In the genomic region with DNA sequence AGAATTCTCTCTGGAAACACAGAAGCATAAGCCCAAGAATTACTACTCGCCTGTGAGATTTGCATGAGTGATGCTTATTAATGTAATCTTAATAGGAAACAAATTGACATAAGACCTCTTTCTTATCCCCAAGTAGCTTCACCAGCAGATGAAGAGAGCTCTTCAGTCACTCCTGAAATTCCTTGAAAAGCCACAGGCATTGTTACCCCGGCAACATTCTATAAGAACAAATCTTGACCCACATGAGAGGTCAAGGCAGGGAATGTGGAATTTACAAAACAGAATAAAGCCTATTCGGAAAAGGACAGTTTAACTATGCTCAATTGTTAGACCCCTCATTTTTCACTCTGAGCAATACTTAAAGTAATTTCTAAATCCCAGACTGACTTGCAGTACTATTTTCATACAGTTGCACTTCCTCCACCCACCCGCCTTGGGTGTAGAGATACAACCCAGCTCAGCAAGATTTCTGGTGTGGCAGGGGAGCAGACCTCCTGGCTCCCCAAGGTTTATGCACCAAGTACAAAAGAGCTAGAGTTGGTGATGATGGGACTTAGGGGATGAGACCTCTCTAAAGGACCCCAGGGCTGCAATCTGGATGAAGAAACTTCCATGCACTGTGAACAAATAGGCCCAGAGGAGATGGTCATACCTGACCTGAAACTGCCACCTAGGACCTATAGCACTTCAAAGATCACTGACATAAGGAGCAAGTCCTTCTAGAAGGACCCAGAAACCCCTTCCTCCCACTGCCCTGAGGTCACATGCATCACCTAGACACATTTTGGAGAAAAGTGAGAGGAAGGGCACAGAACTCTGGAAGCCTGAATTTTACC, we compare ENCODE assay signal across 10 cellular contexts.
DNase-seq lines count a peak whose midpoint lies in the region; ATAC-seq and TF ChIP-seq lines count a peak whose summit lies in the region.
"Had no signal": no experiment of that assay in that cellular context is flagged by ENCODE, and none has a peak within 500 bp of the region (broad histone marks: within the 10 kb centered on the region; RNA-seq: fewer than 3 reads in every experiment).

No MANE protein-coding gene starts in this region.

- no peak overlapping the region for H3K4me2 ChIP-seq in mammary epithelial cell (ENCODE audit: insufficient read depth, low read depth, low read length)

- TF ChIP-seq CTCF in mammary epithelial cell (conservative IDR thresholded peaks at IDR 0.05 in 1 of 2, IDR thresholded peaks at IDR 0.05 in 1 of 2; ENCODE audit: extremely low read depth in 1 of 2, insufficient read depth in 1 of 2, low read depth in 1 of 2, low read length in 2 of 2) (no peak), heart right ventricle (IDR thresholded peaks at IDR 0.05) (no peak)

- no peaks in the 10 kb centered on the region for H3K9me3 Mint-ChIP-seq in memory B cell

- no peaks in the 10 kb centered on the region for H3K36me3 Mint-ChIP-seq in memory B cell

- no peak overlapping the region for H3K27ac ChIP-seq in mammary epithelial cell (ENCODE audit: insufficient read depth, low read depth, low read length)
- H3K27ac ChIP-seq in heart right ventricle: no peak overlapping the region

- in situ Hi-C loops in HAP-1 (cut with MboI; ENCODE audit: low sequenced_read_pairs): no loop called here
- in situ Hi-C loops in mammary epithelial cell (cut with MboI; ENCODE audit: low sequenced_read_pairs in 2 of 2): no loop called here

- WGBS in mammary epithelial cell (ENCODE audit: low coverage, missing lambda C conversion rate): 85% methylated on average over 4 of the region's 4 CpGs
- 89 to 93% methylated on average over 4 of the region's 4 CpGs for WGBS in heart right ventricle, 2 donors

- H3K4me1 Mint-ChIP-seq in memory B cell: peaks cover 4% of the 10 kb centered on the region

- CTCF ChIA-PET in mammary epithelial cell (lab: Charles Lee; ENCODE audit: low non-redundant PET): no interaction called here

- no peaks in the 10 kb centered on the region for H3K79me2 ChIP-seq in mammary epithelial cell (ENCODE audit: insufficient read depth, low read length)

- intact Hi-C loops in mammary epithelial cell (cut with micrococcal nuclease) (no loop called here), heart right ventricle (cut with DNase I) (no loop called here), left ventricle myocardium superior (cut with micrococcal nuclease) (no loop called here)

- H3K4me3 Mint-ChIP-seq in memory B cell: no peak overlapping the region
- H3K4me3 Mint-ChIP-seq: WTC11 had no signal

- H4K20me1 ChIP-seq in mammary epithelial cell (ENCODE audit: insufficient read depth, low read length): no peaks in the 10 kb centered on the region

- no peaks in the 10 kb centered on the region for H3K27me3 Mint-ChIP-seq in memory B cell

- no peak overlapping the region for H3K4me3 ChIP-seq in HAP-1
- H3K4me3 ChIP-seq in mammary epithelial cell (replicated peaks in 1 of 3; ENCODE audit: insufficient read depth in 1 of 3, low read depth in 2 of 3, low read length in 3 of 3): no peak overlapping the region
- H3K4me3 ChIP-seq in heart right ventricle: no peak overlapping the region

- peak; percentile 50 to 83 for DNase-seq in HAP-1 (ENCODE audit: low spot score in 2 of 2)
- DNase-seq in memory B cell (ENCODE audit: low spot score in 2 of 2): no peak
- DNase-seq in mammary epithelial cell: no peak
- no peak for DNase-seq in heart right ventricle
- no peak for DNase-seq in central memory CD4-positive, alpha-beta T cell
- no peak for DNase-seq in left ventricle myocardium superior
- DNase-seq: NCI-H510A treated with DMSO at 0.1 percent for 48 hours had no signal

- ATAC-seq in GM18861 (IDR thresholded peaks at IDR 0.05; ENCODE audit: unreplicated experiment) (peak; percentile 86), HG03521 (IDR thresholded peaks at IDR 0.05; ENCODE audit: unreplicated experiment) (peak; percentile 86), memory B cell (ENCODE audit: low read depth) (peak; percentile 45), heart right ventricle (no peak), left ventricle myocardium superior (no peak)
- ATAC-seq: WTC11 had no signal

- H3K36me3 ChIP-seq in HAP-1 (replicated peaks): no peaks in the 10 kb centered on the region
- no peaks in the 10 kb centered on the region for H3K36me3 ChIP-seq in mammary epithelial cell (ENCODE audit: insufficient read depth, low read length)
- H3K36me3 ChIP-seq in heart right ventricle: no peaks in the 10 kb centered on the region

- no peak overlapping the region for H2AFZ ChIP-seq in mammary epithelial cell (ENCODE audit: low read depth, low read length)

- no peak overlapping the region for H3K9ac ChIP-seq in mammary epithelial cell (ENCODE audit: insufficient read depth, low read length)

- no peak overlapping the region for H3K27ac Mint-ChIP-seq in memory B cell
- H3K27ac Mint-ChIP-seq: WTC11 had no signal

- H3K4me1 ChIP-seq in HAP-1: peaks cover 11% of the 10 kb centered on the region
- H3K4me1 ChIP-seq in mammary epithelial cell (ENCODE audit: insufficient read depth, low read length): no peaks in the 10 kb centered on the region
- H3K4me1 ChIP-seq in heart right ventricle: no peaks in the 10 kb centered on the region

- H3K9me3 ChIP-seq in HAP-1 (no peaks in the 10 kb centered on the region), mammary epithelial cell (replicated peaks; ENCODE audit: insufficient read depth, low read length) (no peaks in the 10 kb centered on the region), heart right ventricle (no peaks in the 10 kb centered on the region)

- BruUV-seq in mammary epithelial cell (replicated peaks; lab: Mats Ljungman, UMichigan): no TSS peak

- H3K27me3 ChIP-seq in HAP-1 (ENCODE audit: low read depth) (no peaks in the 10 kb centered on the region), mammary epithelial cell (ENCODE audit: insufficient read depth, low read length) (no peaks in the 10 kb centered on the region), heart right ventricle (no peaks in the 10 kb centered on the region)

- dilution Hi-C loops in mammary epithelial cell (cut with HindIII; ENCODE audit: low sequenced_read_pairs): no loop called here

Comparison
In these comparisons a context has a peak if more than half of its experiments do, and no peak if none do; other contexts are left out.
1. ATAC-seq: peak in GM18861 (single experiment), HG03521 (single experiment) and memory B cell (single experiment); none in heart right ventricle (0 of 8) and left ventricle myocardium superior (single experiment).
2. DNase-seq: peak in HAP-1 (2 of 2); none in memory B cell (0 of 2), mammary epithelial cell (single experiment), heart right ventricle (0 of 2), central memory CD4-positive, alpha-beta T cell (single experiment) and left ventricle myocardium superior (single experiment).